1 cellular context compared by ENCODE assay signal in the genomic region with DNA sequence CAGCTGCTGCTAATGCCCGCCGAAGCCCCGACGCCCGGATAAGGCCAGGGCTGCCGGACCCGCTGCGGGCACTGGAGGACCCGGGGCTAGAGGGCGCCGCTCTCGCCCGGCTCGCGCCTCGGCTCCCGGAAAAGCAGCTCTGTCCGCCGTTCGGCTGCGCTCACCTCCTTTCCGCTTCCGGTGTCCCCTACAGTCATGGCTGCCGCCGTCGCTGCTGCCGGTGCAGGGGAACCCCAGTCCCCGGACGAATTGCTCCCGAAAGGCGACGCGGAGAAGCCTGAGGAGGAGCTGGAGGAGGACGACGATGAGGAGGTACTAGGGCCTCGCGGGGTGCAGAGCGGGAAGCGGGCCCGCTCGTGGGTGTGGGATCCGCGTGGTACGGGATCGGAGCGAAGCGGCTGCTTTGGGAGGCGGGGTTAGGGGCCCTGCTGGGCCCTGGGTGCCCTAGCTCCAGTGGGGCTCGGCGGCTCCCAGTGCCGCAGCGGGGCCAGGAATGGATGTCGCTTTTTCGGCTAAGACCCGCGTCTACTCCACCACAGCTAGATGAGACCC.
TF ChIP-seq lines count a peak whose summit lies in the region.

TSS of gene TOMM22 (plus strand) at position 174 of the 552 bp plus-strand sequence. CDS start at position 196, 22 bp downstream.

TF ChIP-seq in GM12878, 131 proteins besides CTCF, POLR2A, EP300 and RAD21 (continued from another document and continues in another):
- TF ChIP-seq E2F8 (IDR thresholded peaks at IDR 0.05; ENCODE audit: low read depth, partially characterized antibody): peak; percentile 66
- no peak for TF ChIP-seq STAT3 (IDR thresholded peaks at IDR 0.05; ENCODE audit: low read depth, low read length)
- TF ChIP-seq, protein P1, sequence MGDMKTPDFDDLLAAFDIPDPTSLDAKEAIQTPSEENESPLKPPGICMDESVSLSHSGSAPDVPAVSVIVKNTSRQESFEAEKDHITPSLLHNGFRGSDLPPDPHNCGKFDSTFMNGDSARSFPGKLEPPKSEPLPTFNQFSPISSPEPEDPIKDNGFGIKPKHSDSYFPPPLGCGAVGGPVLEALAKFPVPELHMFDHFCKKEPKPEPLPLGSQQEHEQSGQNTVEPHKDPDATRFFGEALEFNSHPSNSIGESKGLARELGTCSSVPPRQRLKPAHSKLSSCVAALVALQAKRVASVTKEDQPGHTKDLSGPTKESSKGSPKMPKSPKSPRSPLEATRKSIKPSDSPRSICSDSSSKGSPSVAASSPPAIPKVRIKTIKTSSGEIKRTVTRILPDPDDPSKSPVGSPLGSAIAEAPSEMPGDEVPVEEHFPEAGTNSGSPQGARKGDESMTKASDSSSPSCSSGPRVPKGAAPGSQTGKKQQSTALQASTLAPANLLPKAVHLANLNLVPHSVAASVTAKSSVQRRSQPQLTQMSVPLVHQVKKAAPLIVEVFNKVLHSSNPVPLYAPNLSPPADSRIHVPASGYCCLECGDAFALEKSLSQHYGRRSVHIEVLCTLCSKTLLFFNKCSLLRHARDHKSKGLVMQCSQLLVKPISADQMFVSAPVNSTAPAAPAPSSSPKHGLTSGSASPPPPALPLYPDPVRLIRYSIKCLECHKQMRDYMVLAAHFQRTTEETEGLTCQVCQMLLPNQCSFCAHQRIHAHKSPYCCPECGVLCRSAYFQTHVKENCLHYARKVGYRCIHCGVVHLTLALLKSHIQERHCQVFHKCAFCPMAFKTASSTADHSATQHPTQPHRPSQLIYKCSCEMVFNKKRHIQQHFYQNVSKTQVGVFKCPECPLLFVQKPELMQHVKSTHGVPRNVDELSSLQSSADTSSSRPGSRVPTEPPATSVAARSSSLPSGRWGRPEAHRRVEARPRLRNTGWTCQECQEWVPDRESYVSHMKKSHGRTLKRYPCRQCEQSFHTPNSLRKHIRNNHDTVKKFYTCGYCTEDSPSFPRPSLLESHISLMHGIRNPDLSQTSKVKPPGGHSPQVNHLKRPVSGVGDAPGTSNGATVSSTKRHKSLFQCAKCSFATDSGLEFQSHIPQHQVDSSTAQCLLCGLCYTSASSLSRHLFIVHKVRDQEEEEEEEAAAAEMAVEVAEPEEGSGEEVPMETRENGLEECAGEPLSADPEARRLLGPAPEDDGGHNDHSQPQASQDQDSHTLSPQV (IDR thresholded peaks at IDR 0.05): peak; percentile 89
- peak; percentile 86 for TF ChIP-seq HCFC1 (IDR thresholded peaks at IDR 0.05; ENCODE audit: low read length)
- TF ChIP-seq RELA (IDR thresholded peaks at IDR 0.05; ENCODE audit: borderline replicate concordance, partially characterized antibody): peak; percentile 87
- TF ChIP-seq EED (IDR thresholded peaks at IDR 0.05; ENCODE audit: low read depth): no peak; the same call in 1 of the 2 replicates
- TF ChIP-seq ZNF274 (IDR thresholded peaks at IDR 0.05; ENCODE audit: insufficient read depth, insufficient read length): no peak
- TF ChIP-seq MYB (IDR thresholded peaks at IDR 0.05; ENCODE audit: borderline replicate concordance, low read depth, low read length): no peak
- peak in 1 of 2 experiments; percentile 91; a peak in 2 of 3 replicates for TF ChIP-seq EGR1 (IDR thresholded peaks at IDR 0.05; ENCODE audit: borderline replicate concordance in 1 of 2, low read depth in 2 of 2, low read length in 2 of 2)
- TF ChIP-seq WRNIP1 (IDR thresholded peaks at IDR 0.05; ENCODE audit: borderline replicate concordance, low read depth, low read length): no peak
- TF ChIP-seq IRF4 (IDR thresholded peaks at IDR 0.05; ENCODE audit: low read depth, low read length): no peak
- TF ChIP-seq JUND (IDR thresholded peaks at IDR 0.05; ENCODE audit: low read depth, low read length): no peak
- TF ChIP-seq, protein P2, sequence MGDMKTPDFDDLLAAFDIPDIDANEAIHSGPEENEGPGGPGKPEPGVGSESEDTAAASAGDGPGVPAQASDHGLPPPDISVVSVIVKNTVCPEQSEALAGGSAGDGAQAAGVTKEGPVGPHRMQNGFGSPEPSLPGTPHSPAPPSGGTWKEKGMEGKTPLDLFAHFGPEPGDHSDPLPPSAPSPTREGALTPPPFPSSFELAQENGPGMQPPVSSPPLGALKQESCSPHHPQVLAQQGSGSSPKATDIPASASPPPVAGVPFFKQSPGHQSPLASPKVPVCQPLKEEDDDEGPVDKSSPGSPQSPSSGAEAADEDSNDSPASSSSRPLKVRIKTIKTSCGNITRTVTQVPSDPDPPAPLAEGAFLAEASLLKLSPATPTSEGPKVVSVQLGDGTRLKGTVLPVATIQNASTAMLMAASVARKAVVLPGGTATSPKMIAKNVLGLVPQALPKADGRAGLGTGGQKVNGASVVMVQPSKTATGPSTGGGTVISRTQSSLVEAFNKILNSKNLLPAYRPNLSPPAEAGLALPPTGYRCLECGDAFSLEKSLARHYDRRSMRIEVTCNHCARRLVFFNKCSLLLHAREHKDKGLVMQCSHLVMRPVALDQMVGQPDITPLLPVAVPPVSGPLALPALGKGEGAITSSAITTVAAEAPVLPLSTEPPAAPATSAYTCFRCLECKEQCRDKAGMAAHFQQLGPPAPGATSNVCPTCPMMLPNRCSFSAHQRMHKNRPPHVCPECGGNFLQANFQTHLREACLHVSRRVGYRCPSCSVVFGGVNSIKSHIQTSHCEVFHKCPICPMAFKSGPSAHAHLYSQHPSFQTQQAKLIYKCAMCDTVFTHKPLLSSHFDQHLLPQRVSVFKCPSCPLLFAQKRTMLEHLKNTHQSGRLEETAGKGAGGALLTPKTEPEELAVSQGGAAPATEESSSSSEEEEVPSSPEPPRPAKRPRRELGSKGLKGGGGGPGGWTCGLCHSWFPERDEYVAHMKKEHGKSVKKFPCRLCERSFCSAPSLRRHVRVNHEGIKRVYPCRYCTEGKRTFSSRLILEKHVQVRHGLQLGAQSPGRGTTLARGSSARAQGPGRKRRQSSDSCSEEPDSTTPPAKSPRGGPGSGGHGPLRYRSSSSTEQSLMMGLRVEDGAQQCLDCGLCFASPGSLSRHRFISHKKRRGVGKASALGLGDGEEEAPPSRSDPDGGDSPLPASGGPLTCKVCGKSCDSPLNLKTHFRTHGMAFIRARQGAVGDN (IDR thresholded peaks at IDR 0.05): no peak
- no peak for TF ChIP-seq ZSCAN29 (IDR thresholded peaks at IDR 0.05)
- TF ChIP-seq BCLAF1 (IDR thresholded peaks at IDR 0.05): no peak
- peak; percentile 96 for TF ChIP-seq SMARCA5 (IDR thresholded peaks at IDR 0.05)
- TF ChIP-seq SUPT20H (IDR thresholded peaks at IDR 0.05; ENCODE audit: borderline replicate concordance, control insufficient read depth, low read depth, low read length): no peak
- TF ChIP-seq SPI1 (IDR thresholded peaks at IDR 0.05; ENCODE audit: borderline replicate concordance, insufficient read depth, low read depth, low read length): no peak
- TF ChIP-seq MEF2B (IDR thresholded peaks at IDR 0.05; ENCODE audit: partially characterized antibody, poor library complexity, severe bottlenecking): no peak
- TF ChIP-seq HDGF (IDR thresholded peaks at IDR 0.05): peak; percentile 76; the same call in 1 of the 2 replicates
- TF ChIP-seq RBBP5 (conservative IDR thresholded peaks at IDR 0.05): peak; percentile 87; the same call in 1 of the 2 replicates
- no peak for TF ChIP-seq ZNF384 (IDR thresholded peaks at IDR 0.05; ENCODE audit: borderline replicate concordance, low read depth, low read length)
- no peak for TF ChIP-seq NFXL1 (IDR thresholded peaks at IDR 0.05; ENCODE audit: borderline replicate concordance)
- TF ChIP-seq POU2F2 (IDR thresholded peaks at IDR 0.05; ENCODE audit: borderline replicate concordance, low read depth, low read length): peak; percentile 79
- peak; percentile 95 for TF ChIP-seq TAF1 (IDR thresholded peaks at IDR 0.05; ENCODE audit: borderline replicate concordance, low read depth, low read length)
- TF ChIP-seq CHD2 (IDR thresholded peaks at IDR 0.05; ENCODE audit: borderline replicate concordance, low read depth, low read length): 0 out of 2 replicates have a peak, but pooled peaks have one; percentile 53
- peak in 1 of 2 experiments; percentile 50; a peak in 2 of 4 replicates for TF ChIP-seq ETV6 (conservative IDR thresholded peaks at IDR 0.05 in 1 of 2, IDR thresholded peaks at IDR 0.05 in 1 of 2; ENCODE audit: borderline replicate concordance in 1 of 2, low read depth in 1 of 2)
- peak; percentile 62; the same call in 1 of the 2 replicates for TF ChIP-seq TCF3 (IDR thresholded peaks at IDR 0.05; ENCODE audit: borderline replicate concordance, insufficient read depth, low read depth, low read length)
- no peak for TF ChIP-seq JUNB (IDR thresholded peaks at IDR 0.05)
- TF ChIP-seq, protein P3, sequence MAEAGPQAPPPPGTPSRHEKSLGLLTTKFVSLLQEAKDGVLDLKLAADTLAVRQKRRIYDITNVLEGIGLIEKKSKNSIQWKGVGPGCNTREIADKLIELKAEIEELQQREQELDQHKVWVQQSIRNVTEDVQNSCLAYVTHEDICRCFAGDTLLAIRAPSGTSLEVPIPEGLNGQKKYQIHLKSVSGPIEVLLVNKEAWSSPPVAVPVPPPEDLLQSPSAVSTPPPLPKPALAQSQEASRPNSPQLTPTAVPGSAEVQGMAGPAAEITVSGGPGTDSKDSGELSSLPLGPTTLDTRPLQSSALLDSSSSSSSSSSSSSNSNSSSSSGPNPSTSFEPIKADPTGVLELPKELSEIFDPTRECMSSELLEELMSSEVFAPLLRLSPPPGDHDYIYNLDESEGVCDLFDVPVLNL (IDR thresholded peaks at IDR 0.05; ENCODE audit: low read depth, low read length): no peak; the same call in 1 of the 2 replicates
- no peak for TF ChIP-seq RFX5 (IDR thresholded peaks at IDR 0.05; ENCODE audit: low read depth, low read length)
- TF ChIP-seq, protein P4, sequence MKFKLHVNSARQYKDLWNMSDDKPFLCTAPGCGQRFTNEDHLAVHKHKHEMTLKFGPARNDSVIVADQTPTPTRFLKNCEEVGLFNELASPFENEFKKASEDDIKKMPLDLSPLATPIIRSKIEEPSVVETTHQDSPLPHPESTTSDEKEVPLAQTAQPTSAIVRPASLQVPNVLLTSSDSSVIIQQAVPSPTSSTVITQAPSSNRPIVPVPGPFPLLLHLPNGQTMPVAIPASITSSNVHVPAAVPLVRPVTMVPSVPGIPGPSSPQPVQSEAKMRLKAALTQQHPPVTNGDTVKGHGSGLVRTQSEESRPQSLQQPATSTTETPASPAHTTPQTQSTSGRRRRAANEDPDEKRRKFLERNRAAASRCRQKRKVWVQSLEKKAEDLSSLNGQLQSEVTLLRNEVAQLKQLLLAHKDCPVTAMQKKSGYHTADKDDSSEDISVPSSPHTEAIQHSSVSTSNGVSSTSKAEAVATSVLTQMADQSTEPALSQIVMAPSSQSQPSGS (IDR thresholded peaks at IDR 0.05; ENCODE audit: low read length): no peak
- TF ChIP-seq NFYA (IDR thresholded peaks at IDR 0.05; ENCODE audit: borderline replicate concordance, low read depth, low read length): no peak
- no peak for TF ChIP-seq YBX1 (IDR thresholded peaks at IDR 0.05)
- TF ChIP-seq SRF (IDR thresholded peaks at IDR 0.05; ENCODE audit: low read depth in 2 of 2, low read length in 2 of 2): peak in 1 of 2 experiments; percentile 73; a peak in 2 of 4 replicates
- peak; percentile 77 for TF ChIP-seq CBX5 (IDR thresholded peaks at IDR 0.05; ENCODE audit: low read depth)
- TF ChIP-seq EZH2 (IDR thresholded peaks at IDR 0.05; ENCODE audit: borderline replicate concordance, control insufficient read depth, low read depth, low read length): no peak
- peak; percentile 92 for TF ChIP-seq NBN (IDR thresholded peaks at IDR 0.05)
- peak; percentile 76; the same call in 1 of the 2 replicates for TF ChIP-seq ESRRA (IDR thresholded peaks at IDR 0.05; ENCODE audit: low read length)
- no peak for TF ChIP-seq HDAC6 (IDR thresholded peaks at IDR 0.05; ENCODE audit: unreplicated experiment)
- TF ChIP-seq FOS (IDR thresholded peaks at IDR 0.05; ENCODE audit: borderline replicate concordance, extremely low read depth, insufficient read length): no peak
- peak; percentile 89 for TF ChIP-seq MYC (IDR thresholded peaks at IDR 0.05; ENCODE audit: insufficient read depth, insufficient read length, insufficient replicate concordance, low read length, severe bottlenecking)
- peak; percentile 42; the same call in 1 of the 2 replicates for TF ChIP-seq ZBED1 (IDR thresholded peaks at IDR 0.05; ENCODE audit: borderline replicate concordance)
